ENCODE assay signal across 9 cellular contexts in genomic region chr2:55119711-55120487, GRCh38.
DNase-seq lines count a peak whose midpoint lies in the region; ATAC-seq and TF ChIP-seq lines count a peak whose summit lies in the region.
"Had no signal": no experiment of that assay in that cellular context is flagged by ENCODE, and none has a peak within 500 bp of the region (broad histone marks: within the 10 kb centered on the region; RNA-seq: fewer than 3 reads in every experiment).

No MANE protein-coding gene starts in this region.

- peak overlapping the region; percentile 52 for H3K9ac ChIP-seq in BLaER1

- H3K4me1 ChIP-seq in BLaER1 (peaks cover 66% of the 10 kb centered on the region), osteoblast (ENCODE audit: insufficient read depth, low read length) (peaks cover 42% of the 10 kb centered on the region)

- no peaks in the 10 kb centered on the region for H3K36me3 ChIP-seq in BLaER1
- no peaks in the 10 kb centered on the region for H3K36me3 ChIP-seq in osteoblast (ENCODE audit: insufficient read depth, low read length)

- H3K4me2 ChIP-seq in BLaER1 (peak overlapping the region; percentile 95), osteoblast (ENCODE audit: insufficient read depth, low read length) (peak overlapping the region; percentile 24)

- no peaks in the 10 kb centered on the region for H3K79me2 ChIP-seq in osteoblast (ENCODE audit: insufficient read depth, low read length)

- H3K27me3 ChIP-seq in BLaER1: peaks cover 8% of the 10 kb centered on the region; the same call in 1 of the 2 replicates
- no peaks in the 10 kb centered on the region for H3K27me3 ChIP-seq in osteoblast (ENCODE audit: insufficient read depth, low read length)

- no peak for ATAC-seq in GM19023 (IDR thresholded peaks at IDR 0.05; ENCODE audit: unreplicated experiment)

- no peak for TF ChIP-seq CTCF in osteoblast (IDR thresholded peaks at IDR 0.05; ENCODE audit: extremely low read depth, low read depth, low read length)

- peaks cover 32% of the 10 kb centered on the region; the same call in 1 of the 2 replicates for H4K20me1 ChIP-seq in BLaER1
- no peaks in the 10 kb centered on the region for H4K20me1 ChIP-seq in osteoblast (ENCODE audit: insufficient read depth, low read length)

- peak; percentile 33 for DNase-seq in NCI-H2227 treated with DMSO at 0.1 percent for 48 hours (lab: John Stamatoyannopoulos, UW)
- peak; percentile 73 for DNase-seq in fibroblast of gingiva (ENCODE audit: low read depth)
- peak; percentile 48 for DNase-seq in osteoblast (ENCODE audit: insufficient read length, low spot score, missing footprints)
- no peak for DNase-seq in CD1c-positive myeloid dendritic cell (ENCODE audit: extremely low spot score)
- DNase-seq in NCI-H345 (lab: John Stamatoyannopoulos, UW): no peak
- DNase-seq in activated CD4-positive, alpha-beta T cell treated with anti-CD3 and anti-CD28 coated beads, Interleukin-2, amount 50 U/mL, for 4 hours: no peak
- DNase-seq: effector memory CD4-positive, alpha-beta T cell had no signal

- H3K9me3 ChIP-seq in BLaER1 (peaks cover 7% of the 10 kb centered on the region; the same call in 1 of the 2 replicates), osteoblast (ENCODE audit: low read depth, low read length) (no peaks in the 10 kb centered on the region)

- H3K27ac ChIP-seq in BLaER1 (peak overlapping the region; percentile 63), osteoblast (ENCODE audit: low read depth, low read length) (peak overlapping the region; percentile 57)

- H3K4me3 ChIP-seq in BLaER1: peak overlapping the region; percentile 45
- H3K4me3 ChIP-seq in osteoblast (ENCODE audit: insufficient read depth, low read length): no peak overlapping the region

- peak overlapping the region; percentile 11 for H2AFZ ChIP-seq in osteoblast (ENCODE audit: low read length)

Comparison
In these comparisons a context has a peak if more than half of its experiments do, and no peak if none do; other contexts are left out.
1. DNase-seq: peak in NCI-H2227 treated with DMSO at 0.1 percent for 48 hours (single experiment), fibroblast of gingiva (single experiment) and osteoblast (single experiment); none in CD1c-positive myeloid dendritic cell (single experiment), NCI-H345 (single experiment) and activated CD4-positive, alpha-beta T cell treated with anti-CD3 and anti-CD28 coated beads, Interleukin-2, amount 50 U/mL, for 4 hours (0 of 2).